22 cellular contexts compared by ENCODE assay signal in the genomic region with DNA sequence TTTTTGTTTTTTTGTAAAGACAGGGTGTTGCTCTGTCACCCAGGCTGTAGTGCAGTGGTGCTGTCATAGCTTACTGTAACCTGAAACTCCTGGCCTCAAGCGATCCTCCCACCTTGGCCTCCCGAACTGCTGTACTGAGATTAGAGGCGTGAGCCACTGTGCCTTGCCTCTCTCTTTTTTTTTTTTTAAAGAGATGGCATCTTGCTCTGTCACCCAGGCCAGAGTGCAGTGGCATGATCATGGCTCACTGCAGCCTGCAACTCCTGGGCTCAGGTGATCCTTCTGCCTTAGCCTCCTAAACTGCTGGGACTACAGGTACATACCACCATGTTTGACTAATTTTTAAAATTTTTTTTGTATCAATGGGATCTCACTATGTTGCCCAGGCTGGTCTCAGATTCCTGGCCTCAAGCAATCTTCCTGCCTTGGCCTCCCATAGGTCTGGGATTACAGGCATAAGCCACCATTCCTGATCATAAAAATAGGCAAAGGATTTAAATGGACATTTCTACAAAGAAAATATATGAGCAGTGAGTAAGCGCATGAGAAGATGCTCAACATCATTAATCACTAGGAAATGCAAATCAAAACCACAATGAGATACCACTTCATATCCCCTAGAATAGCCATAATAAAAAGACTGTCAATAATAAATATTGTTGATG.
"Had no signal": no experiment of that assay in that cellular context is flagged by ENCODE, and none has a peak within 500 bp of the region (broad histone marks: within the 10 kb centered on the region; RNA-seq: fewer than 3 reads in every experiment).

No MANE protein-coding gene starts in this region.

- H3K4me2 ChIP-seq: neural progenitor cell had no signal

- H3K9ac ChIP-seq: neural progenitor cell had no signal

- H3K27me3 ChIP-seq: neural progenitor cell, ovary, thyroid gland had no signal

- FAIRE-seq: urothelium cell line had no signal

- H3K4me3 ChIP-seq: lung, neural progenitor cell, ovary, thyroid gland had no signal

- H3K4me1 Mint-ChIP-seq: activated CD4-positive, alpha-beta memory T cell treated with anti-CD3 and anti-CD28 coated beads, Interleukin-2, amount 10 ng/mL, durations not matched to agents 7 days and 5 days; neural progenitor cell; stimulated activated effector memory CD8-positive, alpha-beta T cell treated with anti-CD3 and anti-CD28 coated beads, Interleukin-12 subunit alpha, Interleukin-12 subunit beta, amount 100 ng/mL, for 72 hours; WTC11 had no signal

- DNase-seq: activated CD4-positive, alpha-beta memory T cell treated with anti-CD3 and anti-CD28 coated beads, Interleukin-2, amount 10 ng/mL, durations not matched to agents 7 days and 5 days; activated CD4-positive, alpha-beta T cell treated with anti-CD3 and anti-CD28 coated beads for 4 hours; activated gamma-delta T cell; activated T-cell treated with anti-CD3 and anti-CD28 coated beads, Interleukin-2, amount 50 U/mL, for 24 hours; amniotic stem cell; cerebellar nuclear complex; effector memory CD4-positive, alpha-beta T cell; foreskin melanocyte; head of caudate nucleus; ovary; stimulated activated CD4-positive, alpha-beta T cell treated with anti-CD3 and anti-CD28 coated beads, Interleukin-12 subunit alpha, Interleukin-12 subunit beta, amount 100 ng/mL, for 4 hours; stimulated activated CD4-positive, alpha-beta T cell treated with anti-CD3 and anti-CD28 coated beads, Interleukin-2, amount 100 ng/mL, for 24 hours; T-helper 17 cell; thyroid gland had no signal

- ATAC-seq: stimulated activated effector memory CD8-positive, alpha-beta T cell treated with anti-CD3 and anti-CD28 coated beads, Interleukin-12 subunit alpha, Interleukin-12 subunit beta, amount 100 ng/mL, for 72 hours; T-helper 17 cell; WTC11 had no signal

- H3K4me1 ChIP-seq: neural progenitor cell, thyroid gland had no signal

- H3K27ac Mint-ChIP-seq: activated CD4-positive, alpha-beta memory T cell treated with anti-CD3 and anti-CD28 coated beads, Interleukin-2, amount 10 ng/mL, durations not matched to agents 7 days and 5 days; activated T-cell treated with anti-CD3 and anti-CD28 coated beads, Interleukin-2, amount 50 U/mL, for 24 hours; brain; dendritic cell treated with granulocyte-macrophage colony-stimulating factor and Interleukin-4, amounts not matched to agents 40 ng/mL and 50 ng/mL, for 4 days; neural progenitor cell; stimulated activated effector memory CD8-positive, alpha-beta T cell treated with anti-CD3 and anti-CD28 coated beads, Interleukin-12 subunit alpha, Interleukin-12 subunit beta, amount 100 ng/mL, for 72 hours; T-helper 17 cell; WTC11 had no signal

- H3K9me3 ChIP-seq: ovary, thyroid gland had no signal

- H3K27ac ChIP-seq: neural progenitor cell, ovary, thyroid gland had no signal

- H3K4me3 Mint-ChIP-seq: activated CD4-positive, alpha-beta memory T cell treated with anti-CD3 and anti-CD28 coated beads, Interleukin-2, amount 10 ng/mL, durations not matched to agents 7 days and 5 days; activated T-cell treated with anti-CD3 and anti-CD28 coated beads, Interleukin-2, amount 50 U/mL, for 24 hours; brain; dendritic cell treated with granulocyte-macrophage colony-stimulating factor and Interleukin-4, amounts not matched to agents 40 ng/mL and 50 ng/mL, for 4 days; neural progenitor cell; stimulated activated effector memory CD8-positive, alpha-beta T cell treated with anti-CD3 and anti-CD28 coated beads, Interleukin-12 subunit alpha, Interleukin-12 subunit beta, amount 100 ng/mL, for 72 hours; T-helper 17 cell; WTC11 had no signal

- H3K36me3 Mint-ChIP-seq: activated naive CD4-positive, alpha-beta T cell treated with anti-CD3 and anti-CD28 coated beads, Interleukin-2, amount 50 U/mL, for 72 hours; brain; neural progenitor cell; stimulated activated effector memory CD8-positive, alpha-beta T cell treated with anti-CD3 and anti-CD28 coated beads, Interleukin-12 subunit alpha, Interleukin-12 subunit beta, amount 100 ng/mL, for 72 hours; WTC11 had no signal

- H3K9me3 Mint-ChIP-seq: activated CD4-positive, alpha-beta memory T cell treated with anti-CD3 and anti-CD28 coated beads, Interleukin-2, amount 10 ng/mL, durations not matched to agents 7 days and 5 days; activated naive CD4-positive, alpha-beta T cell treated with anti-CD3 and anti-CD28 coated beads, Interleukin-2, amount 50 U/mL, for 72 hours; activated T-cell treated with anti-CD3 and anti-CD28 coated beads, Interleukin-2, amount 50 U/mL, for 24 hours; brain; dendritic cell treated with granulocyte-macrophage colony-stimulating factor and Interleukin-4, amounts not matched to agents 40 ng/mL and 50 ng/mL, for 4 days; neural progenitor cell; stimulated activated effector memory CD8-positive, alpha-beta T cell treated with anti-CD3 and anti-CD28 coated beads, Interleukin-12 subunit alpha, Interleukin-12 subunit beta, amount 100 ng/mL, for 72 hours; WTC11 had no signal

- H3K27me3 Mint-ChIP-seq: activated CD4-positive, alpha-beta memory T cell treated with anti-CD3 and anti-CD28 coated beads, Interleukin-2, amount 10 ng/mL, durations not matched to agents 7 days and 5 days; brain; dendritic cell treated with granulocyte-macrophage colony-stimulating factor and Interleukin-4, amounts not matched to agents 40 ng/mL and 50 ng/mL, for 4 days had no signal

- H3K36me3 ChIP-seq: neural progenitor cell, ovary, thyroid gland had no signal

- H2AFZ ChIP-seq: neural progenitor cell had no signal
